1 cellular context compared by ENCODE assay signal in genomic region chr6:166957087-166957804, GRCh38.
A peak's percentile ranks its signal among the peaks of the same experiment; 100 is the strongest.
TF ChIP-seq lines count a peak whose summit lies in the region.

No MANE protein-coding gene starts in this region.

TF ChIP-seq in K562, 482 proteins besides CTCF, POLR2A, EP300 and RAD21 (continued from another document and continues in another):
- TF ChIP-seq YY1 (IDR thresholded peaks at IDR 0.05; ENCODE audit: borderline replicate concordance in 1 of 3, control insufficient read depth in 1 of 3, extremely low read depth in 1 of 3, insufficient read depth in 3 of 3, insufficient read length in 1 of 3, insufficient replicate concordance in 2 of 3, low read depth in 1 of 3, low read length in 2 of 3): peak in 1 of 3 experiments; percentile 5
- 0 out of 2 replicates have a peak, but pooled peaks have one; percentile 8 for TF ChIP-seq ZNF263 (CRISPR knock-in tag; IDR thresholded peaks at IDR 0.05; ENCODE audit: borderline replicate concordance)
- TF ChIP-seq CBX8 (IDR thresholded peaks at IDR 0.05; ENCODE audit: borderline replicate concordance, extremely low read depth, low read depth, low read length, poor library complexity, severe bottlenecking): no peak
- no peak for TF ChIP-seq TEAD2 (tag; IDR thresholded peaks at IDR 0.05)
- TF ChIP-seq FOXA3 (CRISPR knock-in tag; conservative IDR thresholded peaks at IDR 0.05 in 1 of 2, IDR thresholded peaks at IDR 0.05 in 1 of 2): peak in 1 of 2 experiments; percentile 51; a peak in 2 of 4 replicates
- TF ChIP-seq CBFB (CRISPR knock-in tag; IDR thresholded peaks at IDR 0.05): no peak
- TF ChIP-seq TEAD1 (CRISPR knock-in tag; IDR thresholded peaks at IDR 0.05): 0 out of 4 replicates have a peak, but pooled peaks of 1 of the 2 experiments have one; percentile 39
- TF ChIP-seq ZFX (CRISPR knock-in tag; IDR thresholded peaks at IDR 0.05): peak; percentile 56; the same call in 1 of the 2 replicates
- TF ChIP-seq, protein P1, sequence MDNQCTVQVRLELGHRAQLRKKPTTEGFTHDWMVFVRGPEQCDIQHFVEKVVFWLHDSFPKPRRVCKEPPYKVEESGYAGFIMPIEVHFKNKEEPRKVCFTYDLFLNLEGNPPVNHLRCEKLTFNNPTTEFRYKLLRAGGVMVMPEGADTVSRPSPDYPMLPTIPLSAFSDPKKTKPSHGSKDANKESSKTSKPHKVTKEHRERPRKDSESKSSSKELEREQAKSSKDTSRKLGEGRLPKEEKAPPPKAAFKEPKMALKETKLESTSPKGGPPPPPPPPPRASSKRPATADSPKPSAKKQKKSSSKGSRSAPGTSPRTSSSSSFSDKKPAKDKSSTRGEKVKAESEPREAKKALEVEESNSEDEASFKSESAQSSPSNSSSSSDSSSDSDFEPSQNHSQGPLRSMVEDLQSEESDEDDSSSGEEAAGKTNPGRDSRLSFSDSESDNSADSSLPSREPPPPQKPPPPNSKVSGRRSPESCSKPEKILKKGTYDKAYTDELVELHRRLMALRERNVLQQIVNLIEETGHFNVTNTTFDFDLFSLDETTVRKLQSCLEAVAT (IDR thresholded peaks at IDR 0.05): 0 out of 4 replicates have a peak, but pooled peaks of 1 of the 2 experiments have one; percentile 18
- TF ChIP-seq FOS (IDR thresholded peaks at IDR 0.05; ENCODE audit: extremely low read depth, insufficient read length): no peak
- TF ChIP-seq ZNF695 (CRISPR knock-in tag; IDR thresholded peaks at IDR 0.05): no peak
- no peak for TF ChIP-seq MCM5 (IDR thresholded peaks at IDR 0.05; ENCODE audit: low read depth)
- TF ChIP-seq ETV1 (tag; conservative IDR thresholded peaks at IDR 0.05; ENCODE audit: low read depth): 0 out of 2 replicates have a peak, but pooled peaks have one; percentile 26
- 0 out of 2 replicates have a peak, but pooled peaks have one; percentile 25 for TF ChIP-seq ZNF79 (CRISPR knock-in tag; IDR thresholded peaks at IDR 0.05; ENCODE audit: low read depth)
- TF ChIP-seq E2F4 (CRISPR knock-in tag; IDR thresholded peaks at IDR 0.05; ENCODE audit: low read depth): peak; percentile 35; the same call in 1 of the 2 replicates
- no peak for TF ChIP-seq RBM22 (IDR thresholded peaks at IDR 0.05; ENCODE audit: low read depth, low read length, poor library complexity, severe bottlenecking)
- TF ChIP-seq GABPB2 (CRISPR knock-in tag; conservative IDR thresholded peaks at IDR 0.05): no peak
- no peak for TF ChIP-seq ATF1 (CRISPR knock-in tag; IDR thresholded peaks at IDR 0.05)
- no peak for TF ChIP-seq ATF1 (tag; IDR thresholded peaks at IDR 0.05)
- no peak for TF ChIP-seq NR4A1 (CRISPR knock-in tag; IDR thresholded peaks at IDR 0.05)
- TF ChIP-seq NR4A1 (tag; IDR thresholded peaks at IDR 0.05): no peak
- TF ChIP-seq ZNF445 (CRISPR knock-in tag; IDR thresholded peaks at IDR 0.05; ENCODE audit: low read depth): 0 out of 2 replicates have a peak, but pooled peaks have one; percentile 17
- 0 out of 2 replicates have a peak, but pooled peaks have one; percentile 29 for TF ChIP-seq ZBTB9 (CRISPR knock-in tag; IDR thresholded peaks at IDR 0.05)
- no peak for TF ChIP-seq PHTF2 (CRISPR knock-in tag; IDR thresholded peaks at IDR 0.05)
- TF ChIP-seq NFIX (CRISPR knock-in tag; IDR thresholded peaks at IDR 0.05; ENCODE audit: low read depth): no peak
- TF ChIP-seq CHD4 (IDR thresholded peaks at IDR 0.05; ENCODE audit: insufficient read depth, insufficient replicate concordance, low read depth, low read length, poor library complexity, severe bottlenecking): peak; percentile 14
- TF ChIP-seq, protein P2, sequence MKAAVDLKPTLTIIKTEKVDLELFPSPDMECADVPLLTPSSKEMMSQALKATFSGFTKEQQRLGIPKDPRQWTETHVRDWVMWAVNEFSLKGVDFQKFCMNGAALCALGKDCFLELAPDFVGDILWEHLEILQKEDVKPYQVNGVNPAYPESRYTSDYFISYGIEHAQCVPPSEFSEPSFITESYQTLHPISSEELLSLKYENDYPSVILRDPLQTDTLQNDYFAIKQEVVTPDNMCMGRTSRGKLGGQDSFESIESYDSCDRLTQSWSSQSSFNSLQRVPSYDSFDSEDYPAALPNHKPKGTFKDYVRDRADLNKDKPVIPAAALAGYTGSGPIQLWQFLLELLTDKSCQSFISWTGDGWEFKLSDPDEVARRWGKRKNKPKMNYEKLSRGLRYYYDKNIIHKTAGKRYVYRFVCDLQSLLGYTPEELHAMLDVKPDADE (conservative IDR thresholded peaks at IDR 0.05; ENCODE audit: control insufficient read depth, low read depth, low read length): 0 out of 2 replicates have a peak, but pooled peaks have one; percentile 18
- TF ChIP-seq ZNF740 (CRISPR knock-in tag; IDR thresholded peaks at IDR 0.05): no peak; the same call in 1 of the 2 replicates
- peak in 1 of 2 experiments; percentile 46; a peak in 2 of 4 replicates for TF ChIP-seq ZNF740 (tag; IDR thresholded peaks at IDR 0.05)
- TF ChIP-seq MAZ (CRISPR knock-in tag; conservative IDR thresholded peaks at IDR 0.05 in 1 of 2, IDR thresholded peaks at IDR 0.05 in 1 of 2): peak in 1 of 2 experiments; percentile 45; a peak in 2 of 4 replicates
- TF ChIP-seq NFRKB (IDR thresholded peaks at IDR 0.05; ENCODE audit: low read depth): 0 out of 2 replicates have a peak, but pooled peaks have one; percentile 11
- TF ChIP-seq HNRNPUL1 (IDR thresholded peaks at IDR 0.05; ENCODE audit: low read length): no peak
- TF ChIP-seq BHLHE40 (IDR thresholded peaks at IDR 0.05; ENCODE audit: low read length): peak; percentile 66
- TF ChIP-seq EGR1 (conservative IDR thresholded peaks at IDR 0.05): peak; percentile 84
- 0 out of 2 replicates have a peak, but pooled peaks have one; percentile 19 for TF ChIP-seq KLF13 (tag; IDR thresholded peaks at IDR 0.05; ENCODE audit: borderline replicate concordance, low read depth)
- peak; percentile 76 for TF ChIP-seq VEZF1 (CRISPR knock-in tag; IDR thresholded peaks at IDR 0.05)
- no peak for TF ChIP-seq CCNT2 (IDR thresholded peaks at IDR 0.05; ENCODE audit: borderline replicate concordance, extremely low read depth, insufficient read length, low read depth, low read length)
- no peak for TF ChIP-seq DLX4 (CRISPR knock-in tag; IDR thresholded peaks at IDR 0.05)
- TF ChIP-seq MAX (CRISPR knock-in tag; IDR thresholded peaks at IDR 0.05): no peak
- TF ChIP-seq ZNF584 (CRISPR knock-in tag; IDR thresholded peaks at IDR 0.05; ENCODE audit: low read depth): no peak
- no peak for TF ChIP-seq ZNF609 (CRISPR knock-in tag; IDR thresholded peaks at IDR 0.05; ENCODE audit: borderline replicate concordance)
- 0 out of 2 replicates have a peak, but pooled peaks have one; percentile 66 for TF ChIP-seq ETV5 (CRISPR knock-in tag; IDR thresholded peaks at IDR 0.05; ENCODE audit: low read depth)
- no peak for TF ChIP-seq NCOA1 (IDR thresholded peaks at IDR 0.05; ENCODE audit: low read depth)
- TF ChIP-seq TBP (optimal IDR thresholded peaks at IDR 0.05; ENCODE audit: low read depth, low read length): no peak
- TF ChIP-seq ZKSCAN8 (CRISPR knock-in tag; IDR thresholded peaks at IDR 0.05): no peak
- no peak for TF ChIP-seq CTBP1 (IDR thresholded peaks at IDR 0.05; ENCODE audit: borderline replicate concordance)
- TF ChIP-seq NR2C2 (CRISPR knock-in tag; IDR thresholded peaks at IDR 0.05): no peak
- TF ChIP-seq NR2C2 (tag; IDR thresholded peaks at IDR 0.05): peak; percentile 36; the same call in 1 of the 2 replicates
- TF ChIP-seq ELF1 (tag; IDR thresholded peaks at IDR 0.05): peak; percentile 66
- peak; percentile 48 for TF ChIP-seq KDM5B (IDR thresholded peaks at IDR 0.05; ENCODE audit: insufficient replicate concordance, low read depth, low read length)
- TF ChIP-seq FIP1L1 (IDR thresholded peaks at IDR 0.05; ENCODE audit: low read depth, low read length, poor library complexity, severe bottlenecking): peak; percentile 4
- 0 out of 2 replicates have a peak, but pooled peaks have one; percentile 43 for TF ChIP-seq ZNF143 (CRISPR knock-in tag; IDR thresholded peaks at IDR 0.05)
